In the genomic region with DNA sequence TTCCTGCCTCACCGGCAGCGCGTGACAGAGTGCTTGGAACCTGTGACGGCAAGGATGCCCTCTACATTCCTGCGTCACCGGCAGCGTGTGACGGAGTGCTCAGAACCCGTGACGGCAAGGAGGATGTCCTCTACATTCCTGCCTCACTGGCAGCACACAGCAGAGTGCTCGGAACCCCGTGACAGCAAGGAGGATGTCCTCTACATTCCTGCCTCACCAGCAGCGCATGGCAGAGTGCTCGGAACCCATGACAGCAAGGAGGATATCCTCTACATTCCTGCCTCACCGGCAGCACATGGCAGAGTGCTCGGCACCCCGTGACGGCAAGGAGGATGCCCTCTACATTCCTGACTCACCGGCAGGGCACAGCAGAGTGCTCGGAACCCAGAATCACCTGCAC, we compare ENCODE assay signal across 18 cellular contexts.
DNase-seq lines count a peak whose midpoint lies in the region; ATAC-seq and TF ChIP-seq lines count a peak whose summit lies in the region.
"Had no signal": no experiment of that assay in that cellular context is flagged by ENCODE, and none has a peak within 500 bp of the region (broad histone marks: within the 10 kb centered on the region; RNA-seq: fewer than 3 reads in every experiment).

No MANE protein-coding gene starts in this region.

- H3K36me3 Mint-ChIP-seq in WTC11: no peaks in the 10 kb centered on the region

- no peak for ATAC-seq in IMR-90 (ENCODE audit: low read depth)
- ATAC-seq in WTC11: no peak; the same call in 1 of the 2 replicates
- no peak for ATAC-seq in GM21737 (IDR thresholded peaks at IDR 0.05; ENCODE audit: unreplicated experiment)
- ATAC-seq: T-helper 17 cell had no signal

- no peak overlapping the region for H2BK120ac ChIP-seq in IMR-90 (ENCODE audit: low read depth, low read length)

- H2BK5ac ChIP-seq in IMR-90 (ENCODE audit: low read depth, low read length, poor library complexity, severe bottlenecking): no peak overlapping the region

- in situ Hi-C loops in IMR-90 (cut with MboI; ENCODE audit: low sequenced_read_pairs): no loop called here

- H2AFZ ChIP-seq in IMR-90 (replicated peaks; ENCODE audit: low read length, poor library complexity): no peak overlapping the region

- no peak overlapping the region for H3K23ac ChIP-seq in IMR-90 (ENCODE audit: low read depth, low read length)

- dilution Hi-C loops in IMR-90 (cut with HindIII; ENCODE audit: low sequenced_read_pairs, unreplicated experiment): no loop called here

- H3K79me1 ChIP-seq in IMR-90 (ENCODE audit: low read depth in 1 of 2, low read length in 2 of 2): peaks cover 29 to 56% of the 10 kb centered on the region in 2 experiments

- H3K27me3 ChIP-seq in IMR-90 (ENCODE audit: control insufficient read depth, insufficient read depth, low read length) (no peaks in the 10 kb centered on the region), esophagus muscularis mucosa (no peaks in the 10 kb centered on the region), layer of hippocampus (ENCODE audit: control insufficient read depth, insufficient read depth, low read length) (no peaks in the 10 kb centered on the region), sigmoid colon (no peaks in the 10 kb centered on the region), Peyer's patch (no peaks in the 10 kb centered on the region)
- H3K27me3 ChIP-seq: brain microvascular endothelial cell had no signal

- peak; percentile 90 for TF ChIP-seq EP300 in esophagus muscularis mucosa (IDR thresholded peaks at IDR 0.05)
- TF ChIP-seq EP300 in sigmoid colon (IDR thresholded peaks at IDR 0.05): peak; percentile 14 to 98 (median 98)

- 81% methylated on average over 12 of the region's 20 CpGs; no CpG with 5 or more reads in 1 of the 2 experiments for WGBS in IMR-90 (ENCODE audit: extremely low coverage in 2 of 2, insufficient read length in 1 of 2), 2 experiments
- 51% methylated on average over 13 of the region's 20 CpGs for WGBS in esophagus muscularis mucosa
- 90 to 95% methylated on average over 20 of the region's 20 CpGs for WGBS in sigmoid colon, 2 donors

- no peak overlapping the region for H2BK20ac ChIP-seq in IMR-90 (ENCODE audit: low read depth, low read length)

- H3K4me1 ChIP-seq in IMR-90 (ENCODE audit: control insufficient read depth, insufficient read depth, low read length) (peaks cover 5% of the 10 kb centered on the region), esophagus muscularis mucosa (peaks cover 29 to 62% (median 54%) of the 10 kb centered on the region in 4 donors), sigmoid colon (peaks cover 0 to 52% (median 43%) of the 10 kb centered on the region in 4 donors), Peyer's patch (no peaks in the 10 kb centered on the region)
- H3K4me1 ChIP-seq: HAP-1 had no signal

- H4K91ac ChIP-seq in IMR-90 (ENCODE audit: insufficient read depth, low read depth, low read length): no peak overlapping the region

- BruUV-seq in IMR-90 (replicated peaks; lab: Mats Ljungman, UMichigan): no TSS peak

- CTCF ChIA-PET in IMR-90 (lab: Yijun Ruan, JAX): no interaction called here
- CTCF ChIA-PET in WTC11 (lab: Charles Lee): no interaction called here

- TF ChIP-seq RAD21 in IMR-90 (IDR thresholded peaks at IDR 0.05; ENCODE audit: low read length): no peak

- peaks cover 32% of the 10 kb centered on the region for H4K20me1 ChIP-seq in IMR-90 (ENCODE audit: insufficient read depth, low read length)

- no peaks in the 10 kb centered on the region for H3K36me3 ChIP-seq in IMR-90 (ENCODE audit: control insufficient read depth, insufficient read depth, low read length)
- H3K36me3 ChIP-seq in esophagus muscularis mucosa: peaks cover 0 to 3% (median 2%) of the 10 kb centered on the region in 4 donors
- no peaks in the 10 kb centered on the region for H3K36me3 ChIP-seq in sigmoid colon
- no peaks in the 10 kb centered on the region for H3K36me3 ChIP-seq in Peyer's patch
- H3K36me3 ChIP-seq: brain microvascular endothelial cell, HAP-1 had no signal

- H2BK15ac ChIP-seq in IMR-90 (ENCODE audit: low read depth, low read length): no peak overlapping the region

- DNase-seq in IMR-90 (no peak), esophagus muscularis mucosa (ENCODE audit: extremely low spot score) (no peak), sigmoid colon (peak; percentile 89), Peyer's patch (no peak), cerebellar cortex (ENCODE audit: low spot score) (no peak), WTC11 (ENCODE audit: low spot score) (no peak)
- DNase-seq: activated B cell treated with CpG ODN at 0.5 μM for 24 hours; activated naive CD8-positive, alpha-beta T cell treated with anti-CD3 and anti-CD28 coated beads, Interleukin-2, amount 10 ng/mL, durations not matched to agents 7 days and 5 days; brain microvascular endothelial cell; EL; NCI-H1417; NCI-H524 treated with DMSO at 0.1 percent for 48 hours; stimulated activated CD4-positive, alpha-beta T cell treated with anti-CD3 and anti-CD28 coated beads, Interleukin-2, amount 100 ng/mL, for 48 hours; T-helper 17 cell had no signal

- intact Hi-C loops in IMR-90 (cut with micrococcal nuclease) (no loop called here), esophagus muscularis mucosa (cut with DNase I) (loop anchor here (5.0 kb wide), 1 partner anchor 34 kb away; no protein-coding TSS in a partner anchor), sigmoid colon (cut with DNase I) (loop anchor here (5.0 kb wide), 1 partner anchor 34 kb away; no protein-coding TSS in a partner anchor)

- no peaks in the 10 kb centered on the region for H3K27me3 Mint-ChIP-seq in WTC11 (ENCODE audit: low read depth)
- H3K27me3 Mint-ChIP-seq: T-helper 17 cell had no signal

- H3K9me3 ChIP-seq in IMR-90 (ENCODE audit: control insufficient read depth, insufficient read depth, low read length): no peaks in the 10 kb centered on the region
- H3K9me3 ChIP-seq in esophagus muscularis mucosa: no peaks in the 10 kb centered on the region
- no peaks in the 10 kb centered on the region for H3K9me3 ChIP-seq in sigmoid colon
- H3K9me3 ChIP-seq in Peyer's patch: no peaks in the 10 kb centered on the region
- H3K9me3 ChIP-seq: HAP-1 had no signal

- H3K56ac ChIP-seq in IMR-90 (ENCODE audit: extremely low read depth, insufficient read depth, low read length): no peak overlapping the region

- peaks cover 5% of the 10 kb centered on the region; the same call in 1 of the 2 replicates for H3K4me1 Mint-ChIP-seq in WTC11
- H3K4me1 Mint-ChIP-seq: activated B cell treated with CpG ODN at 0.5 μM for 24 hours had no signal

- H3K4me3 Mint-ChIP-seq in WTC11: no peak overlapping the region
- H3K4me3 Mint-ChIP-seq: activated B cell treated with CpG ODN at 0.5 μM for 24 hours; activated naive CD8-positive, alpha-beta T cell treated with anti-CD3 and anti-CD28 coated beads, Interleukin-2, amount 10 ng/mL, durations not matched to agents 7 days and 5 days; activated T-helper 1 cell treated with anti-CD3 and anti-CD28 coated beads, Interleukin-12 subunit alpha, Interleukin-12 subunit beta, Interleukin-2, Interleukin-4 antibody, amounts not matched to agents 30 ng/mL and 10 ng/mL and 1 ng/mL, durations not matched to agents 14 hours and 24 hours and 36 hours; T-helper 17 cell had no signal

- no peak overlapping the region for H3K4me2 ChIP-seq in IMR-90 (ENCODE audit: low read depth, low read length)

- H3K4me3 ChIP-seq in IMR-90 (ENCODE audit: insufficient read depth, low read depth, low read length): no peak overlapping the region
- H3K4me3 ChIP-seq in esophagus muscularis mucosa: no peak overlapping the region
- H3K4me3 ChIP-seq in sigmoid colon: no peak overlapping the region
- H3K4me3 ChIP-seq in Peyer's patch: no peak overlapping the region
- H3K4me3 ChIP-seq: HAP-1 had no signal

- H4K8ac ChIP-seq in IMR-90 (ENCODE audit: low read depth in 2 of 2, low read length in 2 of 2): no peak overlapping the region

- H3K14ac ChIP-seq in IMR-90 (replicated peaks; ENCODE audit: low read depth, low read length): no peak overlapping the region

- no peak for TF ChIP-seq POLR2A in IMR-90 (IDR thresholded peaks at IDR 0.05; ENCODE audit: low read depth, low read length)
- TF ChIP-seq POLR2A in esophagus muscularis mucosa (IDR thresholded peaks at IDR 0.05; ENCODE audit: low read depth): no peak
- TF ChIP-seq POLR2A in sigmoid colon (IDR thresholded peaks at IDR 0.05): no peak
- no peak for TF ChIP-seq POLR2A in Peyer's patch (IDR thresholded peaks at IDR 0.05)

- no peak overlapping the region for H3K9ac ChIP-seq in IMR-90 (ENCODE audit: low read depth, low read length)

- no peak overlapping the region for H3K27ac ChIP-seq in IMR-90 (ENCODE audit: insufficient read depth, low read length)
- H3K27ac ChIP-seq in esophagus muscularis mucosa (replicated peaks in 1 of 4): peak overlapping the region; percentile 77 to 85 (median 80)
- H3K27ac ChIP-seq in layer of hippocampus (ENCODE audit: low read depth, low read length): peak overlapping the region; percentile 36
- H3K27ac ChIP-seq in sigmoid colon: peak overlapping the region; percentile 72 to 83 (median 76)
- H3K27ac ChIP-seq in Peyer's patch: peak overlapping the region in 1 of 4 donors; percentile 40
- H3K27ac ChIP-seq: brain microvascular endothelial cell had no signal

- H2AK5ac ChIP-seq in IMR-90 (ENCODE audit: low read depth, low read length): peak overlapping the region; percentile 4; the same call in 1 of the 2 replicates

- H2AK9ac ChIP-seq in IMR-90 (replicated peaks; ENCODE audit: low read depth, low read length, poor library complexity): no peak overlapping the region

- H4K5ac ChIP-seq in IMR-90 (ENCODE audit: low read depth, low read length): no peak overlapping the region

- H3K9me1 ChIP-seq in IMR-90 (ENCODE audit: insufficient read depth, low read length): peaks cover 29% of the 10 kb centered on the region

- no peaks in the 10 kb centered on the region for H3K9me3 Mint-ChIP-seq in WTC11
- H3K9me3 Mint-ChIP-seq: activated B cell treated with CpG ODN at 0.5 μM for 24 hours had no signal

- TF ChIP-seq CTCF in IMR-90 (conservative IDR thresholded peaks at IDR 0.05; ENCODE audit: low read depth, low read length): no peak
- TF ChIP-seq CTCF in esophagus muscularis mucosa (IDR thresholded peaks at IDR 0.05): no peak
- TF ChIP-seq CTCF in sigmoid colon (IDR thresholded peaks at IDR 0.05): no peak
- TF ChIP-seq CTCF in Peyer's patch (IDR thresholded peaks at IDR 0.05): no peak
- TF ChIP-seq CTCF in WTC11 (IDR thresholded peaks at IDR 0.05): no peak

- H3K27ac Mint-ChIP-seq in WTC11: no peak overlapping the region; the same call in 1 of the 2 replicates
- H3K27ac Mint-ChIP-seq: activated B cell treated with CpG ODN at 0.5 μM for 24 hours; activated naive CD8-positive, alpha-beta T cell treated with anti-CD3 and anti-CD28 coated beads, Interleukin-2, amount 10 ng/mL, durations not matched to agents 7 days and 5 days; activated T-helper 1 cell treated with anti-CD3 and anti-CD28 coated beads, Interleukin-12 subunit alpha, Interleukin-12 subunit beta, Interleukin-2, Interleukin-4 antibody, amounts not matched to agents 30 ng/mL and 10 ng/mL and 1 ng/mL, durations not matched to agents 14 hours and 24 hours and 36 hours had no signal

- H3K4ac ChIP-seq in IMR-90 (ENCODE audit: low read depth, low read length): no peak overlapping the region

- POLR2A ChIA-PET in IMR-90 (lab: Charles Lee; ENCODE audit: unreplicated experiment) (no interaction called here), WTC11 (lab: Charles Lee) (no interaction called here)

- no peak overlapping the region for H3K18ac ChIP-seq in IMR-90 (ENCODE audit: low read depth, low read length)

TF ChIP-seq in IMR-90, 13 proteins besides CTCF, POLR2A, EP300 and RAD21 (continues in another document):
- no peak for TF ChIP-seq RFX5 (IDR thresholded peaks at IDR 0.05; ENCODE audit: low read depth, low read length)
